ENCODE assay signal across 1 cellular context in genomic region chr1:151790071-151790939, GRCh38.
TF ChIP-seq lines count a peak whose summit lies in the region.

TSS of gene TDRKH (minus strand) at chr1:151790500. CDS start at chr1:151783022, 7,478 bp downstream.

TF ChIP-seq in HepG2, 621 proteins besides CTCF, POLR2A, EP300 and RAD21 (continued from another document and continues in another):
- TF ChIP-seq ZNF280B (CRISPR knock-in tag; IDR thresholded peaks at IDR 0.05; ENCODE audit: borderline replicate concordance) (0 out of 2 replicates have a peak, but pooled peaks have one; percentile 70), ZBTB37 (CRISPR knock-in tag; IDR thresholded peaks at IDR 0.05) (no peak), AKNA (CRISPR knock-in tag; IDR thresholded peaks at IDR 0.05; ENCODE audit: borderline replicate concordance) (0 out of 2 replicates have a peak, but pooled peaks have one; percentile 39), IRF2 (CRISPR knock-in tag; IDR thresholded peaks at IDR 0.05) (peak; percentile 57; the same call in 1 of the 2 replicates), PBX3 (CRISPR knock-in tag; IDR thresholded peaks at IDR 0.05; ENCODE audit: borderline replicate concordance) (peak; percentile 93; the same call in 1 of the 2 replicates), MXD1 (CRISPR knock-in tag; IDR thresholded peaks at IDR 0.05) (peak; percentile 83; the same call in 1 of the 2 replicates), PCBP2 (optimal IDR thresholded peaks at IDR 0.05; ENCODE audit: low read depth, low read length, poor library complexity, severe bottlenecking) (no peak), SOX13 (IDR thresholded peaks at IDR 0.05) (no peak), SOX13 (CRISPR knock-in tag; conservative IDR thresholded peaks at IDR 0.05 in 1 of 2, IDR thresholded peaks at IDR 0.05 in 1 of 2) (0 out of 4 replicates have a peak, but pooled peaks of 1 of the 2 experiments have one; percentile 27), PRDM4 (CRISPR knock-in tag; IDR thresholded peaks at IDR 0.05; ENCODE audit: borderline replicate concordance) (no peak), AGO2 (optimal IDR thresholded peaks at IDR 0.05; ENCODE audit: low read depth, low read length) (no peak), LBX2 (CRISPR knock-in tag; IDR thresholded peaks at IDR 0.05; ENCODE audit: borderline replicate concordance) (peak; percentile 88; the same call in 1 of the 2 replicates), SIN3B (IDR thresholded peaks at IDR 0.05; ENCODE audit: low read length) (peak; percentile 43; the same call in 1 of the 2 replicates), NFKB2 (CRISPR knock-in tag; IDR thresholded peaks at IDR 0.05; ENCODE audit: borderline replicate concordance) (peak; percentile 87), KIAA2018 (CRISPR knock-in tag; IDR thresholded peaks at IDR 0.05; ENCODE audit: borderline replicate concordance) (no peak), FOXA1 (IDR thresholded peaks at IDR 0.05) (no peak), FOXA1 (CRISPR knock-in tag; IDR thresholded peaks at IDR 0.05) (peak; percentile 19; the same call in 1 of the 2 replicates), CCDC6 (CRISPR knock-in tag; IDR thresholded peaks at IDR 0.05) (peak; percentile 73; the same call in 1 of the 2 replicates), ARID2 (CRISPR knock-in tag; IDR thresholded peaks at IDR 0.05; ENCODE audit: borderline replicate concordance) (no peak), CBX1 (IDR thresholded peaks at IDR 0.05; ENCODE audit: low read depth) (peak; percentile 82), KDM5B (CRISPR knock-in tag; IDR thresholded peaks at IDR 0.05; ENCODE audit: borderline replicate concordance) (peak; percentile 90), SMARCE1 (IDR thresholded peaks at IDR 0.05; ENCODE audit: borderline replicate concordance) (no peak), NFYC (CRISPR knock-in tag; IDR thresholded peaks at IDR 0.05) (peak; percentile 99), ZSCAN22 (CRISPR knock-in tag; IDR thresholded peaks at IDR 0.05) (0 out of 2 replicates have a peak, but pooled peaks have one; percentile 47), FOXC1 (CRISPR knock-in tag; IDR thresholded peaks at IDR 0.05; ENCODE audit: borderline replicate concordance) (0 out of 2 replicates have a peak, but pooled peaks have one; percentile 78), ZNF547 (CRISPR knock-in tag; IDR thresholded peaks at IDR 0.05) (peak; percentile 88; the same call in 1 of the 2 replicates), ZXDC (CRISPR knock-in tag; IDR thresholded peaks at IDR 0.05) (0 out of 2 replicates have a peak, but pooled peaks have one; percentile 26)
